ENCODE assay signal across 4 cellular contexts in the genomic region with DNA sequence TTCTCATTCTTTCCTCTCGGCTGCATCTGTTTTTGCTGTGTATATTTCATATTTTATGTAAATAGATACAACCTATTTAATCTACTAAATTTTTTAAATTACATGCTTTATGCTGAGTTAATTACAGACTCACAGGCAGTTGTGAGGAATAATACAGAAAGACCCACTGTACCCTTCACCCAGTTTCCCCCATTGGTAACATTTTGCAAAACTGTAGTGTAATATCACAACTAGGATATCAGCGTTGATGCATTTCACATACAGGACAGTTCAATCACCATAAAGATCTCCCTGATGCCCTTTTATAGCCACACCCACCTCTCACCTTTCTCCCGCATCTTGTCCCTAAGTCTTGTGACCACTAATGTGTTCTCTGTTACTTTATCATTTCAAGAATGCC.
"Had no signal": no experiment of that assay in that cellular context is flagged by ENCODE, and none has a peak within 500 bp of the region (broad histone marks: within the 10 kb centered on the region; RNA-seq: fewer than 3 reads in every experiment).

No MANE protein-coding gene starts in this region.

- H3K36me3 ChIP-seq: HAP-1 had no signal

- H3K9me3 ChIP-seq: HAP-1 had no signal

- H3K4me1 ChIP-seq: HAP-1 had no signal

- H3K4me3 ChIP-seq: GM23248, GM23338, HAP-1 had no signal

- H3K27ac ChIP-seq: GM23248 had no signal

- ATAC-seq: GM23338, HCT116 had no signal
